ENCODE assay signal across 12 cellular contexts in the genomic region with DNA sequence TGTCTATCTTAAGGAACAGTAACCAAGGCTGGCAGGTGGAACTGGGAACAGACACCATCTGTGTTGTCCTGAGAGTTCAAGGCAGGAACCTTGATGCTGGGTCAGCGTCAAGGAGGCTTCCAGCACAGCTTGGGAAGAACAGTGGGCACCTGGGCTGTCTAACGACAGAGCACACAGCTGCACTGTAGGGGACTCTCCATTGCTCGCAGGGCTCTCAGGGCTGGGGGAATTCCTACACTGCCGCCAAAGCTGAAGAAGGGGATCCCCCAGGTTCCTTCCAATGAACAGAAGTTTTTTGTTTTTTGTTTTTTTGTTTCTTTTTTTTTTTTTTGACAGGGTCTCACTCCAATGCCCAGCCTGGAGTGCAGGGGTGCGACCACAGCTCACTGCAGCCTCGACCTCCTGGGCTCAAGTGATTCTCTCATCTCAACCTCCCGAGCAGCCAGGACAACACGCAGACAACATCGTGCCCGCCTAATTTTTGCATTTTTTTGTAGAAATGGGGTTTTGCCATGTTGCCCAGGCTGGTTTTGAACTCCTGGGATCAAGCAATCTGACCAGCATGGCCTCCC.
A peak's percentile ranks its signal among the peaks of the same experiment; 100 is the strongest.
DNase-seq lines count a peak whose midpoint lies in the region; ATAC-seq and TF ChIP-seq lines count a peak whose summit lies in the region.
"Had no signal": no experiment of that assay in that cellular context is flagged by ENCODE, and none has a peak within 500 bp of the region (broad histone marks: within the 10 kb centered on the region; RNA-seq: fewer than 3 reads in every experiment).

No MANE protein-coding gene starts in this region.

- no peaks in the 10 kb centered on the region for H3K36me3 ChIP-seq in tibial nerve
- H3K36me3 ChIP-seq in esophagus muscularis mucosa, result peaks cover 0 to 5% (median 0%) of the 10 kb centered on the region in 4 donors
- H3K36me3 ChIP-seq: thyroid gland had no signal

- peaks cover 59% of the 10 kb centered on the region for H3K4me1 Mint-ChIP-seq in activated naive CD8-positive, alpha-beta T cell treated with anti-CD3 and anti-CD28 coated beads, Interleukin-2, amount 50 U/mL, for 24 hours

- H3K4me3 Mint-ChIP-seq in activated naive CD8-positive, alpha-beta T cell treated with anti-CD3 and anti-CD28 coated beads, Interleukin-2, amount 50 U/mL, for 24 hours, result no peak overlapping the region

- no peaks in the 10 kb centered on the region for H3K36me3 Mint-ChIP-seq in activated naive CD8-positive, alpha-beta T cell treated with anti-CD3 and anti-CD28 coated beads, Interleukin-2, amount 50 U/mL, for 24 hours (ENCODE audit: low read depth)

- H3K27ac ChIP-seq in tibial nerve (no peak overlapping the region), esophagus muscularis mucosa (replicated peaks in 1 of 4) (peak overlapping the region in 1 of 4 donors; percentile 55)

- H3K4me3 ChIP-seq in tibial nerve (no peak overlapping the region), esophagus muscularis mucosa (no peak overlapping the region)
- H3K4me3 ChIP-seq: thyroid gland had no signal

- ATAC-seq in GM18499 (IDR thresholded peaks at IDR 0.05; ENCODE audit: insufficient read depth, unreplicated experiment), result peak; percentile 34
- peak; percentile 43 for ATAC-seq in GM19452 (IDR thresholded peaks at IDR 0.05; ENCODE audit: unreplicated experiment)
- peak; percentile 43 for ATAC-seq in HG03066 (IDR thresholded peaks at IDR 0.05; ENCODE audit: low read depth, unreplicated experiment)
- ATAC-seq in activated naive CD8-positive, alpha-beta T cell treated with anti-CD3 and anti-CD28 coated beads, Interleukin-2, amount 50 U/mL, for 24 hours, result peak; percentile 45

- H3K9me3 ChIP-seq in tibial nerve, result no peaks in the 10 kb centered on the region
- no peaks in the 10 kb centered on the region for H3K9me3 ChIP-seq in esophagus muscularis mucosa
- H3K9me3 ChIP-seq: thyroid gland had no signal

- H3K27me3 Mint-ChIP-seq in activated naive CD8-positive, alpha-beta T cell treated with anti-CD3 and anti-CD28 coated beads, Interleukin-2, amount 50 U/mL, for 24 hours, result peaks cover 20% of the 10 kb centered on the region

- WGBS in tibial nerve, 2 donors, result 70 to 75% methylated on average over 10 of the region's 10 CpGs
- WGBS in esophagus muscularis mucosa, result 90% methylated on average over 10 of the region's 10 CpGs

- H3K4me1 ChIP-seq in tibial nerve (no peaks in the 10 kb centered on the region), esophagus muscularis mucosa (peaks cover 0 to 14% (median 10%) of the 10 kb centered on the region in 4 donors)

- no peak overlapping the region for H3K27ac Mint-ChIP-seq in activated naive CD8-positive, alpha-beta T cell treated with anti-CD3 and anti-CD28 coated beads, Interleukin-2, amount 50 U/mL, for 24 hours

- TF ChIP-seq POLR2A in tibial nerve (IDR thresholded peaks at IDR 0.05) (no peak), esophagus muscularis mucosa (IDR thresholded peaks at IDR 0.05; ENCODE audit: low read depth) (no peak)

- no peaks in the 10 kb centered on the region for H3K9me3 Mint-ChIP-seq in activated naive CD8-positive, alpha-beta T cell treated with anti-CD3 and anti-CD28 coated beads, Interleukin-2, amount 50 U/mL, for 24 hours

- TF ChIP-seq EP300 in tibial nerve (IDR thresholded peaks at IDR 0.05) (no peak), esophagus muscularis mucosa (IDR thresholded peaks at IDR 0.05) (no peak)

- no peaks in the 10 kb centered on the region for H3K27me3 ChIP-seq in tibial nerve
- H3K27me3 ChIP-seq in esophagus muscularis mucosa, result no peaks in the 10 kb centered on the region
- H3K27me3 ChIP-seq: thyroid gland had no signal

- intact Hi-C loops in esophagus muscularis mucosa (cut with DNase I), result no loop called here

- DNase-seq in activated naive CD8-positive, alpha-beta T cell treated with anti-CD3 and anti-CD28 coated beads, Interleukin-2, amount 50 U/mL, for 24 hours, result peak; percentile 26
- no peak for DNase-seq in tibial nerve (ENCODE audit: low spot score in 2 of 2)
- DNase-seq in esophagus muscularis mucosa (ENCODE audit: extremely low spot score), result no peak
- no peak for DNase-seq in NK-92 (lab: John Stamatoyannopoulos, UW; ENCODE audit: unreplicated experiment)
- DNase-seq in activated CD8-positive, alpha-beta memory T cell treated with anti-CD3 and anti-CD28 coated beads for 24 hours, result no peak
- DNase-seq: mesenchymal stem cell, NCI-H524 treated with DMSO at 0.1 percent for 48 hours, T-helper 9 cell, thyroid gland had no signal

- TF ChIP-seq CTCF in tibial nerve (IDR thresholded peaks at IDR 0.05), result no peak
- no peak for TF ChIP-seq CTCF in esophagus muscularis mucosa (IDR thresholded peaks at IDR 0.05)
